ENCODE assay signal across 1 cellular context in the genomic region with DNA sequence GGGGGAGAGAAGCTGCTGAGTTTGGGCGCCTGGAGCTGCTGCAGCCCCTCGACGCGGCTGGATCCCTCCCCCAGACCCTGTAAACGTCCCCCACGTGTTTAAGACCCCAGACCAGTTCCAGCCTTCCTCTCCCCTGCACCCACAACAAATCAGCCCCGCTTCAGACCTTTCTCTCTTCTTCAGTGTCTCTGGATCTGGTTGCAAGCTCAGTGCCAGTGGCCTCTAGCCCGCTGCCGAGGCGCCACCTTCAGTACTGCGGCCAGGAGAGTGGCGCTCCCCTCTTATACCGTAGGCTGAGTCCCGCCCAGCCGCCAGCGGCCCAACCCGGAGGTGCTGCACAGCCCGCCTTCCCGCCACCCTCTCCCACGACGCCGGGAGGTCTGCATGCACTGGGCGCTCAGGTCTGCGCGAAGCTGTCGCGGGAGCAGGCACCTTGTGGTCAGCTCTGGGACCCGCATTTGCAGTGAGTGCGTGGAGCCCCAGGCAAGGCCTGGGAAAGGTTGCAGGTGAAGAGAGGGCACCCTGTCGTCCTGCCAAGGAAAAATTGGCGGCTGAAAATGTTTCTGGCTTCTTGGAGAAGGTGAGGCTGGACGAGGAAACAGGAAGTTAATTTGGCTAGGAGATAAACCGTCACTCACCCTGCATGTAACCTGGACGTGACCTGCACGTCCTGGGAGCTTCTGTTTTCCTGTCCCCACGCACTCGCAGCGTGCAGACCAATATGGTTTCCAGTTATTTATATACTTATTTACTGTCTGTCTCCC.
TF ChIP-seq lines count a peak whose summit lies in the region.

Gene C2CD4B (minus strand): TSS at position 257 of the 764 bp plus-strand sequence. CDS start 301 bp downstream, outside the sequence.

TF ChIP-seq in K562, 482 proteins besides CTCF, POLR2A, EP300 and RAD21 (continued from another document and continues in another):
- TF ChIP-seq RNF2 (IDR thresholded peaks at IDR 0.05) (no peak), CHD4 (IDR thresholded peaks at IDR 0.05; ENCODE audit: insufficient read depth, insufficient replicate concordance, low read depth, low read length, poor library complexity, severe bottlenecking) (no peak), ZNF512 (tag; IDR thresholded peaks at IDR 0.05) (no peak), ZNF780A (CRISPR knock-in tag; IDR thresholded peaks at IDR 0.05) (no peak), MCM3 (IDR thresholded peaks at IDR 0.05) (no peak), ZMIZ1 (IDR thresholded peaks at IDR 0.05; ENCODE audit: low read depth in 2 of 2, low read length in 2 of 2) (no peak), ZNF445 (CRISPR knock-in tag; IDR thresholded peaks at IDR 0.05; ENCODE audit: low read depth) (no peak), ZNF785 (CRISPR knock-in tag; IDR thresholded peaks at IDR 0.05) (no peak), ZNF253 (CRISPR knock-in tag; conservative IDR thresholded peaks at IDR 0.05) (no peak), NR2C2 (CRISPR knock-in tag; IDR thresholded peaks at IDR 0.05) (no peak), NR2C2 (tag; IDR thresholded peaks at IDR 0.05) (peak; percentile 33; the same call in 1 of the 2 replicates), POLR3G (IDR thresholded peaks at IDR 0.05; ENCODE audit: extremely low read depth, insufficient read length, insufficient replicate concordance) (no peak), ZNF184 (CRISPR knock-in tag; IDR thresholded peaks at IDR 0.05) (no peak), NRF1 (conservative IDR thresholded peaks at IDR 0.05 in 1 of 2, IDR thresholded peaks at IDR 0.05 in 1 of 2) (peak; percentile 20 to 22; a peak in 2 of 4 replicates), LCOR (CRISPR knock-in tag; IDR thresholded peaks at IDR 0.05) (no peak), U2AF1 (optimal IDR thresholded peaks at IDR 0.05; ENCODE audit: low read depth, low read length) (no peak), ZNF23 (CRISPR knock-in tag; IDR thresholded peaks at IDR 0.05) (no peak), ZFPM2 (CRISPR knock-in tag; IDR thresholded peaks at IDR 0.05) (no peak), TFAM (CRISPR knock-in tag; conservative IDR thresholded peaks at IDR 0.05) (no peak), SPI1 (IDR thresholded peaks at IDR 0.05; ENCODE audit: borderline replicate concordance, low read depth, low read length) (no peak)
- TF ChIP-seq, protein P1, sequence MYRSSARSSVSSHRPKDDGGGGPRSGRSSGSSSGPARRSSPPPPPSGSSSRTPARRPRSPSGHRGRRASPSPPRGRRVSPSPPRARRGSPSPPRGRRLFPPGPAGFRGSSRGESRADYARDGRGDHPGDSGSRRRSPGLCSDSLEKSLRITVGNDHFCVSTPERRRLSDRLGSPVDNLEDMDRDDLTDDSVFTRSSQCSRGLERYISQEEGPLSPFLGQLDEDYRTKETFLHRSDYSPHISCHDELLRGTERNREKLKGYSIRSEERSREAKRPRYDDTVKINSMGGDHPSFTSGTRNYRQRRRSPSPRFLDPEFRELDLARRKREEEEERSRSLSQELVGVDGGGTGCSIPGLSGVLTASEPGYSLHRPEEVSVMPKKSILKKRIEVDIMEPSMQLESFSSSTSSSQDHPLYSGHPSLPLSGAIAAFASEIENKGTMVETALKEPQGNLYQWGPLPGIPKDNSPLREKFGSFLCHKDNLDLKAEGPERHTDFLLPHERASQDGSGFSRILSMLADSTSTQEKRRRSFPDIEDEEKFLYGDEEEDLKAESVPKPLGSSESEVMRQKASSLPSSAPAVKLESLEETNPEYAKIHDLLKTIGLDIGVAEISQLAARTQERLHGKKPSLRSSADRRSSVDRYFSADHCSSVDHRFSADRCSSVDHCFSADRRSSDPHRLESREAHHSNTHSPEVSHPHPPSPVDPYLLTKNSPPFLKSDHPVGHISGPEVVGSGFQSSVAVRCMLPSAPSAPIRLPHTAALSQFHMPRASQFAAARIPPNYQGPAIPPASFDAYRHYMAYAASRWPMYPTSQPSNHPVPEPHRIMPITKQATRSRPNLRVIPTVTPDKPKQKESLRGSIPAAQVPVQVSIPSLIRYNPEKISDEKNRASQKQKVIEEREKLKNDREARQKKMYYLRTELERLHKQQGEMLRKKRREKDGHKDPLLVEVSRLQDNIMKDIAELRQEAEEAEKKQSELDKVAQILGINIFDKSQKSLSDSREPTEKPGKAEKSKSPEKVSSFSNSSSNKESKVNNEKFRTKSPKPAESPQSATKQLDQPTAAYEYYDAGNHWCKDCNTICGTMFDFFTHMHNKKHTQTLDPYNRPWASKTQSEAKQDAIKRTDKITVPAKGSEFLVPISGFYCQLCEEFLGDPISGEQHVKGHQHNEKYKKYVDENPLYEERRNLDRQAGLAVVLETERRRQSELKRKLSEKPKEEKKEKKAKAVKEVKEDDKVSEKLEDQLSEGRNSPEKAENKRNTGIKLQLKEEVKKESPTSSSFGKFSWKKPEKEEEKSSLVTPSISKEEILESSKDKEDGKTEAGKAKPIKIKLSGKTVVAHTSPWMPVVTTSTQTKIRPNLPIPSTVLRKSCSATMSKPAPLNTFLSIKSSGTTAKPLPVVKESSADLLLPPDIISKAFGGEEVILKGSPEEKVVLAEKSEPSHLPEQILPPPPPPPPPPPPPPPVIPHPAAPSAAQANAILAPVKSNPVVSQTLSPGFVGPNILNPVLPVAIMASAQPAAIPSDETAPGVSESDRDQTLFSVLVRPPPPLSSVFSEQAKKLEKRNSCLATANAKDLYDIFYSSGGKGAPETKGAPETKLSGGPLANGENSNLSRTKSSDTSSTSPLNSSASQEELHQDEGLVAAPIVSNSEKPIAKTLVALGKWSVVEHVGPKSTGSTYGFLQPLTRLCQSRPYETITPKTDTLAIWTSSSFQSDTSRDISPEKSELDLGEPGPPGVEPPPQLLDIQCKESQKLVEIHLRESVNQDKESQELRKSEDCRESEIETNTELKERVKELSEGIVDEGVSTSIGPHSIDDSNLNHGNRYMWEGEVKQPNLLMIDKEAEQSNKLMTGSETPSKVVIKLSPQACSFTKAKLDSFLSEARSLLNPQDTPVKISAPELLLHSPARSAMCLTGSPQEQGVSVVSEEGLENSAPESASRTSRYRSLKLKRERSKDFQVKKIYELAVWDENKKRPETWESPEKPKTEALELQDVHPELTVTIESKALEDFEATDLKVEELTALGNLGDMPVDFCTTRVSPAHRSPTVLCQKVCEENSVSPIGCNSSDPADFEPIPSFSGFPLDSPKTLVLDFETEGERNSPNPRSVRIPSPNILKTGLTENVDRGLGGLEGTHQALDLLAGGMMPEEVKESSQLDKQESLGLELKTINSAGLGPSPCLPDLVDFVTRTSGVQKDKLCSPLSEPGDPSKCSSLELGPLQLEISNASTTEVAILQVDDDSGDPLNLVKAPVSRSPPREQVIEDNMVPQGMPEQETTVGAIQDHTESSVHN (IDR thresholded peaks at IDR 0.05; ENCODE audit: borderline replicate concordance in 1 of 2, low read depth in 1 of 2), result no peak
- TF ChIP-seq, protein P2, sequence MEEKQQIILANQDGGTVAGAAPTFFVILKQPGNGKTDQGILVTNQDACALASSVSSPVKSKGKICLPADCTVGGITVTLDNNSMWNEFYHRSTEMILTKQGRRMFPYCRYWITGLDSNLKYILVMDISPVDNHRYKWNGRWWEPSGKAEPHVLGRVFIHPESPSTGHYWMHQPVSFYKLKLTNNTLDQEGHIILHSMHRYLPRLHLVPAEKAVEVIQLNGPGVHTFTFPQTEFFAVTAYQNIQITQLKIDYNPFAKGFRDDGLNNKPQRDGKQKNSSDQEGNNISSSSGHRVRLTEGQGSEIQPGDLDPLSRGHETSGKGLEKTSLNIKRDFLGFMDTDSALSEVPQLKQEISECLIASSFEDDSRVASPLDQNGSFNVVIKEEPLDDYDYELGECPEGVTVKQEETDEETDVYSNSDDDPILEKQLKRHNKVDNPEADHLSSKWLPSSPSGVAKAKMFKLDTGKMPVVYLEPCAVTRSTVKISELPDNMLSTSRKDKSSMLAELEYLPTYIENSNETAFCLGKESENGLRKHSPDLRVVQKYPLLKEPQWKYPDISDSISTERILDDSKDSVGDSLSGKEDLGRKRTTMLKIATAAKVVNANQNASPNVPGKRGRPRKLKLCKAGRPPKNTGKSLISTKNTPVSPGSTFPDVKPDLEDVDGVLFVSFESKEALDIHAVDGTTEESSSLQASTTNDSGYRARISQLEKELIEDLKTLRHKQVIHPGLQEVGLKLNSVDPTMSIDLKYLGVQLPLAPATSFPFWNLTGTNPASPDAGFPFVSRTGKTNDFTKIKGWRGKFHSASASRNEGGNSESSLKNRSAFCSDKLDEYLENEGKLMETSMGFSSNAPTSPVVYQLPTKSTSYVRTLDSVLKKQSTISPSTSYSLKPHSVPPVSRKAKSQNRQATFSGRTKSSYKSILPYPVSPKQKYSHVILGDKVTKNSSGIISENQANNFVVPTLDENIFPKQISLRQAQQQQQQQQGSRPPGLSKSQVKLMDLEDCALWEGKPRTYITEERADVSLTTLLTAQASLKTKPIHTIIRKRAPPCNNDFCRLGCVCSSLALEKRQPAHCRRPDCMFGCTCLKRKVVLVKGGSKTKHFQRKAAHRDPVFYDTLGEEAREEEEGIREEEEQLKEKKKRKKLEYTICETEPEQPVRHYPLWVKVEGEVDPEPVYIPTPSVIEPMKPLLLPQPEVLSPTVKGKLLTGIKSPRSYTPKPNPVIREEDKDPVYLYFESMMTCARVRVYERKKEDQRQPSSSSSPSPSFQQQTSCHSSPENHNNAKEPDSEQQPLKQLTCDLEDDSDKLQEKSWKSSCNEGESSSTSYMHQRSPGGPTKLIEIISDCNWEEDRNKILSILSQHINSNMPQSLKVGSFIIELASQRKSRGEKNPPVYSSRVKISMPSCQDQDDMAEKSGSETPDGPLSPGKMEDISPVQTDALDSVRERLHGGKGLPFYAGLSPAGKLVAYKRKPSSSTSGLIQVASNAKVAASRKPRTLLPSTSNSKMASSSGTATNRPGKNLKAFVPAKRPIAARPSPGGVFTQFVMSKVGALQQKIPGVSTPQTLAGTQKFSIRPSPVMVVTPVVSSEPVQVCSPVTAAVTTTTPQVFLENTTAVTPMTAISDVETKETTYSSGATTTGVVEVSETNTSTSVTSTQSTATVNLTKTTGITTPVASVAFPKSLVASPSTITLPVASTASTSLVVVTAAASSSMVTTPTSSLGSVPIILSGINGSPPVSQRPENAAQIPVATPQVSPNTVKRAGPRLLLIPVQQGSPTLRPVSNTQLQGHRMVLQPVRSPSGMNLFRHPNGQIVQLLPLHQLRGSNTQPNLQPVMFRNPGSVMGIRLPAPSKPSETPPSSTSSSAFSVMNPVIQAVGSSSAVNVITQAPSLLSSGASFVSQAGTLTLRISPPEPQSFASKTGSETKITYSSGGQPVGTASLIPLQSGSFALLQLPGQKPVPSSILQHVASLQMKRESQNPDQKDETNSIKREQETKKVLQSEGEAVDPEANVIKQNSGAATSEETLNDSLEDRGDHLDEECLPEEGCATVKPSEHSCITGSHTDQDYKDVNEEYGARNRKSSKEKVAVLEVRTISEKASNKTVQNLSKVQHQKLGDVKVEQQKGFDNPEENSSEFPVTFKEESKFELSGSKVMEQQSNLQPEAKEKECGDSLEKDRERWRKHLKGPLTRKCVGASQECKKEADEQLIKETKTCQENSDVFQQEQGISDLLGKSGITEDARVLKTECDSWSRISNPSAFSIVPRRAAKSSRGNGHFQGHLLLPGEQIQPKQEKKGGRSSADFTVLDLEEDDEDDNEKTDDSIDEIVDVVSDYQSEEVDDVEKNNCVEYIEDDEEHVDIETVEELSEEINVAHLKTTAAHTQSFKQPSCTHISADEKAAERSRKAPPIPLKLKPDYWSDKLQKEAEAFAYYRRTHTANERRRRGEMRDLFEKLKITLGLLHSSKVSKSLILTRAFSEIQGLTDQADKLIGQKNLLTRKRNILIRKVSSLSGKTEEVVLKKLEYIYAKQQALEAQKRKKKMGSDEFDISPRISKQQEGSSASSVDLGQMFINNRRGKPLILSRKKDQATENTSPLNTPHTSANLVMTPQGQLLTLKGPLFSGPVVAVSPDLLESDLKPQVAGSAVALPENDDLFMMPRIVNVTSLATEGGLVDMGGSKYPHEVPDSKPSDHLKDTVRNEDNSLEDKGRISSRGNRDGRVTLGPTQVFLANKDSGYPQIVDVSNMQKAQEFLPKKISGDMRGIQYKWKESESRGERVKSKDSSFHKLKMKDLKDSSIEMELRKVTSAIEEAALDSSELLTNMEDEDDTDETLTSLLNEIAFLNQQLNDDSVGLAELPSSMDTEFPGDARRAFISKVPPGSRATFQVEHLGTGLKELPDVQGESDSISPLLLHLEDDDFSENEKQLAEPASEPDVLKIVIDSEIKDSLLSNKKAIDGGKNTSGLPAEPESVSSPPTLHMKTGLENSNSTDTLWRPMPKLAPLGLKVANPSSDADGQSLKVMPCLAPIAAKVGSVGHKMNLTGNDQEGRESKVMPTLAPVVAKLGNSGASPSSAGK (IDR thresholded peaks at IDR 0.05), result peak; percentile 67
